In the genomic region with DNA sequence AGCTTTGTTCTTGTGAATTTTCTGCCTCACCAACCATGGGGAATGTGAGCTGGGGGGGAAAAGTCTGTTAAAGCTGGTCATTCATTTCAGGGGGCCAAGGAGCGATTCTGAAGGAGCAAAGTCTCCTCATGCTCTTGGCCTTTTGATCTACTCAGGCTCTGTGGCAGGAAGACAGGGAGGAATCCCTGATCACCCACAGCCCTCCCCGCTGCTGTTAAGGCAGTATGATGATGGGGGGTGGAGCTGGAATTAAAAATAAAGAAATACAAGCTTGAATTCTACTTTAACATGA, we compare ENCODE assay signal across 27 cellular contexts.
"Had no signal": no experiment of that assay in that cellular context is flagged by ENCODE, and none has a peak within 500 bp of the region (broad histone marks: within the 10 kb centered on the region; RNA-seq: fewer than 3 reads in every experiment).

No MANE protein-coding gene starts in this region.

- H3K4me1 ChIP-seq: breast epithelium, colonic mucosa, prostate gland had no signal

- H3K27me3 Mint-ChIP-seq: activated CD4-positive, alpha-beta T cell treated with anti-CD3 and anti-CD28 coated beads, Interleukin-2, amount 10 ng/mL, durations not matched to agents 7 days and 5 days; activated CD8-positive, alpha-beta memory T cell treated with anti-CD3 and anti-CD28 coated beads, Interleukin-2, amount 10 ng/mL, durations not matched to agents 7 days and 5 days; activated CD8-positive, alpha-beta T cell treated with anti-CD3 and anti-CD28 coated beads for 36 hours; activated naive CD8-positive, alpha-beta T cell; central memory CD8-positive, alpha-beta T cell; naive B cell; stimulated activated naive CD8-positive, alpha-beta T cell treated with anti-CD3 and anti-CD28 coated beads, Interleukin-15, amount 100 ng/mL, for 72 hours had no signal

- H3K36me3 ChIP-seq: adrenal gland, breast epithelium, colonic mucosa, neutrophil, ovary, prostate gland, right atrium auricular region had no signal

- H3K27ac Mint-ChIP-seq: activated CD4-positive, alpha-beta T cell treated with anti-CD3 and anti-CD28 coated beads, Interleukin-2, amount 10 ng/mL, durations not matched to agents 7 days and 5 days; activated CD8-positive, alpha-beta memory T cell treated with anti-CD3 and anti-CD28 coated beads, Interleukin-2, amount 10 ng/mL, durations not matched to agents 7 days and 5 days; activated CD8-positive, alpha-beta T cell treated with anti-CD3 and anti-CD28 coated beads for 36 hours; activated naive CD8-positive, alpha-beta T cell; activated T-helper 1 cell treated with anti-CD3 and anti-CD28 coated beads, Interleukin-12 subunit alpha, Interleukin-12 subunit beta, Interleukin-2, Interleukin-4 antibody, amounts not matched to agents 30 ng/mL and 10 ng/mL and 1 ng/mL, durations not matched to agents 14 hours and 24 hours and 36 hours; immature natural killer cell; memory B cell; naive B cell; T-helper 17 cell had no signal

- H3K4me3 ChIP-seq: adrenal gland, ascending aorta, breast epithelium, colonic mucosa, dorsolateral prefrontal cortex, mucosa of descending colon, ovary, prostate gland, right atrium auricular region, tibial nerve had no signal

- H3K9me3 ChIP-seq: adrenal gland, ascending aorta, breast epithelium, colonic mucosa, mucosa of descending colon, neutrophil, ovary, prostate gland had no signal

- H3K4me3 Mint-ChIP-seq: activated CD4-positive, alpha-beta T cell treated with anti-CD3 and anti-CD28 coated beads, Interleukin-2, amount 10 ng/mL, durations not matched to agents 7 days and 5 days; activated CD8-positive, alpha-beta memory T cell treated with anti-CD3 and anti-CD28 coated beads, Interleukin-2, amount 10 ng/mL, durations not matched to agents 7 days and 5 days; activated CD8-positive, alpha-beta T cell treated with anti-CD3 and anti-CD28 coated beads for 36 hours; activated naive CD8-positive, alpha-beta T cell; activated T-helper 1 cell treated with anti-CD3 and anti-CD28 coated beads, Interleukin-12 subunit alpha, Interleukin-12 subunit beta, Interleukin-2, Interleukin-4 antibody, amounts not matched to agents 30 ng/mL and 10 ng/mL and 1 ng/mL, durations not matched to agents 14 hours and 24 hours and 36 hours; central memory CD8-positive, alpha-beta T cell; immature natural killer cell; memory B cell; naive B cell; stimulated activated naive CD8-positive, alpha-beta T cell treated with anti-CD3 and anti-CD28 coated beads, Interleukin-15, amount 100 ng/mL, for 72 hours; T-helper 17 cell had no signal

- FAIRE-seq: urothelium cell line had no signal

- ATAC-seq: activated CD4-positive, CD25-positive, alpha-beta regulatory T cell treated with anti-CD3 and anti-CD28 coated beads, Interleukin-2, amount 50 U/mL, for 24 hours; activated CD8-positive, alpha-beta memory T cell treated with anti-CD3 and anti-CD28 coated beads, Interleukin-2, amount 10 ng/mL, durations not matched to agents 7 days and 5 days; activated CD8-positive, alpha-beta T cell treated with anti-CD3 and anti-CD28 coated beads for 36 hours; mucosa of descending colon; stimulated activated naive CD8-positive, alpha-beta T cell treated with anti-CD3 and anti-CD28 coated beads, Interleukin-15, amount 100 ng/mL, for 72 hours; T-helper 17 cell had no signal

- DNase-seq: activated CD4-positive, alpha-beta T cell treated with anti-CD3 and anti-CD28 coated beads, Interleukin-2, amount 10 ng/mL, durations not matched to agents 7 days and 5 days; activated CD8-positive, alpha-beta memory T cell treated with anti-CD3 and anti-CD28 coated beads, Interleukin-2, amount 10 ng/mL, durations not matched to agents 7 days and 5 days; activated CD8-positive, alpha-beta T cell treated with anti-CD3 and anti-CD28 coated beads for 36 hours; activated gamma-delta T cell; adrenal gland; colonic mucosa; dorsolateral prefrontal cortex; foreskin fibroblast; immature natural killer cell; mucosa of descending colon; naive B cell; ovary; stimulated activated naive CD8-positive, alpha-beta T cell treated with anti-CD3 and anti-CD28 coated beads, Interleukin-15, amount 100 ng/mL, for 72 hours; T-helper 17 cell had no signal

- H3K27ac ChIP-seq: adrenal gland, ascending aorta, breast epithelium, colonic mucosa, epithelial cell of prostate, neutrophil, ovary, prostate gland, right atrium auricular region, tibial nerve had no signal

- H3K4me1 Mint-ChIP-seq: activated CD4-positive, alpha-beta T cell treated with anti-CD3 and anti-CD28 coated beads, Interleukin-2, amount 10 ng/mL, durations not matched to agents 7 days and 5 days; activated CD8-positive, alpha-beta memory T cell treated with anti-CD3 and anti-CD28 coated beads, Interleukin-2, amount 10 ng/mL, durations not matched to agents 7 days and 5 days; central memory CD8-positive, alpha-beta T cell; immature natural killer cell; naive B cell; T-helper 17 cell had no signal
